ENCODE assay signal across 9 cellular contexts in genomic region chr6:108966855-108967755, GRCh38.
DNase-seq lines count a peak whose midpoint lies in the region; ATAC-seq and TF ChIP-seq lines count a peak whose summit lies in the region.
"Had no signal": no experiment of that assay in that cellular context is flagged by ENCODE, and none has a peak within 500 bp of the region (broad histone marks: within the 10 kb centered on the region; RNA-seq: fewer than 3 reads in every experiment).

No MANE protein-coding gene starts in this region.

- no peak overlapping the region for H2AFZ ChIP-seq in GM23248

- no peak overlapping the region for H3K4me2 ChIP-seq in GM23248 (ENCODE audit: unreplicated experiment)

- no peaks in the 10 kb centered on the region for H3K27me3 ChIP-seq in GM23248 (replicated peaks; ENCODE audit: insufficient read depth)
- H3K27me3 ChIP-seq: body of pancreas had no signal

- H3K4me3 ChIP-seq in GM23248 (no peak overlapping the region), cardiac fibroblast (replicated peaks in 1 of 2; ENCODE audit: low read depth in 2 of 2, low read length in 2 of 2) (no peak overlapping the region)
- H3K4me3 ChIP-seq: body of pancreas had no signal

- DNase-seq in GM23248 (peak; percentile 43), NOMO-1 treated with dmso at 0.1 percent for 144 hours (lab: John Stamatoyannopoulos, UW; ENCODE audit: unreplicated experiment) (peak; percentile 93), cardiac fibroblast (ENCODE audit: low read depth in 2 of 2) (peak; percentile 69 to 70), myocyte (ENCODE audit: low read depth) (peak; percentile 85), HuH-7 (ENCODE audit: low spot score) (no peak)

- H3K79me2 ChIP-seq in GM23248 (ENCODE audit: insufficient read depth), result no peaks in the 10 kb centered on the region

- H3K4me1 ChIP-seq in GM23248 (ENCODE audit: insufficient read depth), result peaks cover 15% of the 10 kb centered on the region

- no peaks in the 10 kb centered on the region for H3K36me3 ChIP-seq in GM23248 (ENCODE audit: low read depth)

- WGBS in GM23248 (ENCODE audit: low coverage in 1 of 2, low lambda C conversion rate in 2 of 2, missing lambda C conversion rate in 2 of 2), 2 experiments, result 86 to 91% methylated on average over 12 of the region's 12 CpGs

- in situ Hi-C loops in GM23248 (cut with MboI), result no loop called here

- no peak overlapping the region for H3K27ac ChIP-seq in GM23248
- H3K27ac ChIP-seq: body of pancreas had no signal

- no peaks in the 10 kb centered on the region for H4K20me1 ChIP-seq in GM23248 (ENCODE audit: insufficient read depth)

- TF ChIP-seq CTCF in cardiac fibroblast (IDR thresholded peaks at IDR 0.05; ENCODE audit: low read depth, low read length), result no peak

- H3K9me3 ChIP-seq in GM23248 (ENCODE audit: low read depth), result no peaks in the 10 kb centered on the region
- H3K9me3 ChIP-seq: body of pancreas had no signal

- peaks cover 13% of the 10 kb centered on the region for H3F3A ChIP-seq in GM23248 (ENCODE audit: insufficient read depth)

- H3K9me2 ChIP-seq in GM23248 (ENCODE audit: insufficient read depth), result no peaks in the 10 kb centered on the region

- H3K9ac ChIP-seq in GM23248, result no peak overlapping the region

- no peak for ATAC-seq in HG02571 (IDR thresholded peaks at IDR 0.05; ENCODE audit: unreplicated experiment)
- ATAC-seq in HG02798 (IDR thresholded peaks at IDR 0.05; ENCODE audit: poor library complexity, unreplicated experiment), result no peak
- no peak for ATAC-seq in GM18909 (IDR thresholded peaks at IDR 0.05; ENCODE audit: poor library complexity, unreplicated experiment)
- ATAC-seq: body of pancreas had no signal
